Comparison of ENCODE assay signal across 14 cellular contexts in genomic region chr2:163774862-163775261, GRCh38. TPM values are rescaled to one million over a fixed set of nuclear protein-coding genes. Genes with fewer than 3 reads are reported as not detected.
A peak's percentile ranks its signal among the peaks of the same experiment; 100 is the strongest.
DNase-seq lines count a peak whose midpoint lies in the region; ATAC-seq and TF ChIP-seq lines count a peak whose summit lies in the region.
"Had no signal": no experiment of that assay in that cellular context is flagged by ENCODE, and none has a peak within 500 bp of the region (broad histone marks: within the 10 kb centered on the region; RNA-seq: fewer than 3 reads in every experiment).

No MANE protein-coding gene starts in this region.

- no peak overlapping the region for H2BK20ac ChIP-seq in IMR-90 (ENCODE audit: low read depth, low read length)

- no peak overlapping the region for H3K4me2 ChIP-seq in IMR-90 (ENCODE audit: low read depth, low read length)
- no peak overlapping the region for H3K4me2 ChIP-seq in mesenchymal stem cell (ENCODE audit: low read length, poor library complexity, severe bottlenecking)

- H3K9me3 ChIP-seq in IMR-90 (ENCODE audit: control insufficient read depth, insufficient read depth, low read length): no peaks in the 10 kb centered on the region
- H3K9me3 ChIP-seq in mesenchymal stem cell (ENCODE audit: control insufficient read depth, low read length): no peaks in the 10 kb centered on the region
- H3K9me3 ChIP-seq: SJCRH30 had no signal

- H3K23ac ChIP-seq in IMR-90 (ENCODE audit: low read depth, low read length) (no peak overlapping the region), mesenchymal stem cell (ENCODE audit: low read length in 2 of 2) (no peak overlapping the region)

- WGBS in IMR-90 (ENCODE audit: extremely low coverage in 2 of 2, insufficient read length in 1 of 2), 2 experiments: no CpG with 5 or more reads among the region's 2 CpGs
- 23% methylated on average over 2 of the region's 2 CpGs for WGBS in mesenchymal stem cell

- H3K56ac ChIP-seq in IMR-90 (ENCODE audit: extremely low read depth, insufficient read depth, low read length): no peak overlapping the region

- H3K4ac ChIP-seq in IMR-90 (ENCODE audit: low read depth, low read length): no peak overlapping the region
- no peak overlapping the region for H3K4ac ChIP-seq in mesenchymal stem cell (ENCODE audit: low read depth in 1 of 2, low read length in 2 of 2)

- no peak overlapping the region for H2BK5ac ChIP-seq in IMR-90 (ENCODE audit: low read depth, low read length, poor library complexity, severe bottlenecking)
- H2BK5ac ChIP-seq in mesenchymal stem cell (ENCODE audit: low read depth, low read length, poor library complexity, severe bottlenecking): no peak overlapping the region

- H4K8ac ChIP-seq in IMR-90 (ENCODE audit: low read depth in 2 of 2, low read length in 2 of 2): no peak overlapping the region
- H4K8ac ChIP-seq in mesenchymal stem cell (ENCODE audit: low read length): no peak overlapping the region

- H2BK12ac ChIP-seq in mesenchymal stem cell (ENCODE audit: low read length in 2 of 2): no peak overlapping the region

- H4K20me1 ChIP-seq in IMR-90 (ENCODE audit: insufficient read depth, low read length): no peaks in the 10 kb centered on the region

- H2AK5ac ChIP-seq in IMR-90 (ENCODE audit: low read depth, low read length): no peak overlapping the region
- H2AK5ac ChIP-seq in mesenchymal stem cell (ENCODE audit: low read length, severe bottlenecking): no peak overlapping the region

- DNase-seq in AG10803 (ENCODE audit: low read depth) (peak; percentile 88), IMR-90 (peak; percentile 81), cardiac fibroblast (ENCODE audit: low read depth in 2 of 2) (peak; percentile 76 to 93), mesenchymal stem cell (peak; percentile 68), posterior vena cava (ENCODE audit: low spot score) (no peak)
- DNase-seq: COR-L47; naive B cell; NCI-H2171 treated with DMSO at 0.1 percent for 48 hours; SJCRH30; stimulated activated naive B cell treated with anti-CD40 and anti-IgM and Interleukin-4, amounts not matched to agents 10 μg/mL and 1 μg/mL and 100 μg/mL, for 72 hours had no signal

- CTCF ChIA-PET in IMR-90 (lab: Yijun Ruan, JAX): no interaction called here

- ATAC-seq in IMR-90 (ENCODE audit: low read depth) (peak; percentile 83), HG02571 (IDR thresholded peaks at IDR 0.05; ENCODE audit: unreplicated experiment) (no peak), HG03521 (IDR thresholded peaks at IDR 0.05; ENCODE audit: unreplicated experiment) (no peak), GM21737 (IDR thresholded peaks at IDR 0.05; ENCODE audit: unreplicated experiment) (no peak)
- ATAC-seq: K562; stimulated activated naive B cell treated with anti-CD40 and anti-IgM and Interleukin-4, amounts not matched to agents 10 μg/mL and 1 μg/mL and 100 μg/mL, for 72 hours had no signal

- H3K79me1 ChIP-seq in IMR-90 (ENCODE audit: low read depth in 1 of 2, low read length in 2 of 2): no peaks in the 10 kb centered on the region
- no peaks in the 10 kb centered on the region for H3K79me1 ChIP-seq in mesenchymal stem cell (replicated peaks; ENCODE audit: low read length, poor library complexity, severe bottlenecking)

- no peak for TF ChIP-seq POLR2A in IMR-90 (IDR thresholded peaks at IDR 0.05; ENCODE audit: low read depth, low read length)

- H3K4me3 ChIP-seq in AG10803 (ENCODE audit: low read length): no peak overlapping the region
- no peak overlapping the region for H3K4me3 ChIP-seq in IMR-90 (ENCODE audit: insufficient read depth, low read depth, low read length)
- no peak overlapping the region for H3K4me3 ChIP-seq in cardiac fibroblast (replicated peaks in 1 of 2; ENCODE audit: low read depth in 2 of 2, low read length in 2 of 2)
- no peak overlapping the region for H3K4me3 ChIP-seq in mesenchymal stem cell (ENCODE audit: insufficient read depth in 1 of 2, low read depth in 1 of 2, low read length in 2 of 2)
- H3K4me3 ChIP-seq: K562, SJCRH30 had no signal

- H3K27me3 ChIP-seq in IMR-90 (ENCODE audit: control insufficient read depth, insufficient read depth, low read length) (no peaks in the 10 kb centered on the region), mesenchymal stem cell (ENCODE audit: control insufficient read depth in 1 of 2, insufficient read depth in 1 of 2, low read length in 2 of 2) (no peaks in the 10 kb centered on the region)
- H3K27me3 ChIP-seq: SJCRH30 had no signal

- no peak overlapping the region for H2BK120ac ChIP-seq in IMR-90 (ENCODE audit: low read depth, low read length)
- no peak overlapping the region for H2BK120ac ChIP-seq in mesenchymal stem cell (ENCODE audit: low read depth, low read length)

- no peak overlapping the region for H3K27ac ChIP-seq in IMR-90 (ENCODE audit: insufficient read depth, low read length)
- H3K27ac ChIP-seq in mesenchymal stem cell (ENCODE audit: low read length, poor library complexity, severe bottlenecking): peak overlapping the region; percentile 55
- H3K27ac ChIP-seq: SJCRH30 had no signal

- in situ Hi-C loops in IMR-90 (cut with MboI; ENCODE audit: low sequenced_read_pairs): no loop called here

- POLR2A ChIA-PET in IMR-90 (lab: Charles Lee; ENCODE audit: unreplicated experiment): no interaction called here

- H2AK9ac ChIP-seq in IMR-90 (replicated peaks; ENCODE audit: low read depth, low read length, poor library complexity): no peak overlapping the region

- no peak for TF ChIP-seq RAD21 in IMR-90 (IDR thresholded peaks at IDR 0.05; ENCODE audit: low read length)

- no peak overlapping the region for H4K91ac ChIP-seq in IMR-90 (ENCODE audit: insufficient read depth, low read depth, low read length)
- H4K91ac ChIP-seq in mesenchymal stem cell (ENCODE audit: low read length): no peak overlapping the region

- intact Hi-C loops in IMR-90 (cut with micrococcal nuclease) (loop anchor here (5.0 kb wide), 1 partner anchor 578 kb away; no protein-coding TSS in a partner anchor), posterior vena cava (cut with DNase I) (no loop called here)

- no peaks in the 10 kb centered on the region for H3K36me3 ChIP-seq in IMR-90 (ENCODE audit: control insufficient read depth, insufficient read depth, low read length)
- H3K36me3 ChIP-seq in mesenchymal stem cell (ENCODE audit: control insufficient read depth in 1 of 2, insufficient read depth in 2 of 2, low read depth in 1 of 2, low read length in 2 of 2): no peaks in the 10 kb centered on the region
- H3K36me3 ChIP-seq: SJCRH30 had no signal

- H3K9ac ChIP-seq in IMR-90 (ENCODE audit: low read depth, low read length): no peak overlapping the region
- peak overlapping the region; percentile 30 for H3K9ac ChIP-seq in mesenchymal stem cell (ENCODE audit: low read length)

- no peak overlapping the region for H2BK15ac ChIP-seq in IMR-90 (ENCODE audit: low read depth, low read length)
- H2BK15ac ChIP-seq in mesenchymal stem cell (ENCODE audit: low read depth, poor library complexity, severe bottlenecking): no peak overlapping the region

- H4K5ac ChIP-seq in IMR-90 (ENCODE audit: low read depth, low read length): no peak overlapping the region

- H2AFZ ChIP-seq in IMR-90 (replicated peaks; ENCODE audit: low read length, poor library complexity) (no peak overlapping the region), mesenchymal stem cell (ENCODE audit: low read depth, low read length) (no peak overlapping the region)

- dilution Hi-C loops in IMR-90 (cut with HindIII; ENCODE audit: low sequenced_read_pairs, unreplicated experiment): no loop called here

- BruUV-seq in IMR-90 (replicated peaks; lab: Mats Ljungman, UMichigan): no TSS peak

- no peaks in the 10 kb centered on the region for H3K4me1 ChIP-seq in IMR-90 (ENCODE audit: control insufficient read depth, insufficient read depth, low read length)
- H3K4me1 ChIP-seq in mesenchymal stem cell (ENCODE audit: control insufficient read depth, insufficient read depth, low read depth, low read length): peaks cover 1% of the 10 kb centered on the region

- H3K18ac ChIP-seq in IMR-90 (ENCODE audit: low read depth, low read length) (no peak overlapping the region), mesenchymal stem cell (ENCODE audit: low read depth in 1 of 2, low read length in 2 of 2) (no peak overlapping the region)

- H3K14ac ChIP-seq in IMR-90 (replicated peaks; ENCODE audit: low read depth, low read length): no peak overlapping the region
- H3K14ac ChIP-seq in mesenchymal stem cell (ENCODE audit: low read length in 2 of 2): no peak overlapping the region

- TF ChIP-seq CTCF in AG10803 (conservative IDR thresholded peaks at IDR 0.05; ENCODE audit: low read length) (no peak), IMR-90 (conservative IDR thresholded peaks at IDR 0.05; ENCODE audit: low read depth, low read length) (no peak), cardiac fibroblast (IDR thresholded peaks at IDR 0.05; ENCODE audit: low read depth, low read length) (no peak)

- H3K9me1 ChIP-seq in IMR-90 (ENCODE audit: insufficient read depth, low read length): no peaks in the 10 kb centered on the region

TF ChIP-seq in IMR-90, 13 proteins besides CTCF, POLR2A, EP300 and RAD21 (continues in another document):
- TF ChIP-seq NFE2L2 (IDR thresholded peaks at IDR 0.05; ENCODE audit: low read depth, low read length) (no peak), RFX5 (IDR thresholded peaks at IDR 0.05; ENCODE audit: low read depth, low read length) (no peak), MXI1 (IDR thresholded peaks at IDR 0.05; ENCODE audit: borderline replicate concordance, low read depth, low read length) (no peak), MAFK (IDR thresholded peaks at IDR 0.05; ENCODE audit: low read depth, low read length) (no peak), CEBPB (IDR thresholded peaks at IDR 0.05; ENCODE audit: low read depth, low read length) (peak; percentile 86), USF2 (IDR thresholded peaks at IDR 0.05; ENCODE audit: low read depth, low read length) (no peak), BHLHE40 (IDR thresholded peaks at IDR 0.05; ENCODE audit: low read depth, low read length) (no peak), SMC3 (IDR thresholded peaks at IDR 0.05; ENCODE audit: low read depth, low read length) (no peak), MAZ (IDR thresholded peaks at IDR 0.05; ENCODE audit: borderline replicate concordance, low read depth, low read length) (no peak), CHD1 (IDR thresholded peaks at IDR 0.05; ENCODE audit: low read depth, low read length) (no peak)

RNA-seq across cellular contexts. Expression of gene FIGN, which starts 39.1 kb away (rescaled TPM):
- total RNA-seq in IMR-90 (2012; rRNA removed) (0.56 and 0.90 TPM in 2 replicates), posterior vena cava (10 to 100 TPM; 14.4 to 23.6 TPM)
- polyA plus RNA-seq in IMR-90 (2012; rRNA removed): 0.46 and 0.77 TPM in 2 replicates
- polyA plus RNA-seq in IMR-90 (2012; cell fraction: cytosol; rRNA removed): 0.09 and 0.35 TPM in 2 replicates
- 0.55 and 1.9 TPM in 2 replicates for polyA plus RNA-seq in IMR-90 (2012; cell fraction: nucleus; rRNA removed; ENCODE audit: low replicate concordance)
- 6.1 TPM for polyA plus RNA-seq in mesenchymal stem cell (2013, experiment 1 of 2)
- 5.7 TPM for polyA plus RNA-seq in mesenchymal stem cell (2013, experiment 2 of 2)
- polyA plus RNA-seq: K562 had no signal
